In the genomic region with DNA sequence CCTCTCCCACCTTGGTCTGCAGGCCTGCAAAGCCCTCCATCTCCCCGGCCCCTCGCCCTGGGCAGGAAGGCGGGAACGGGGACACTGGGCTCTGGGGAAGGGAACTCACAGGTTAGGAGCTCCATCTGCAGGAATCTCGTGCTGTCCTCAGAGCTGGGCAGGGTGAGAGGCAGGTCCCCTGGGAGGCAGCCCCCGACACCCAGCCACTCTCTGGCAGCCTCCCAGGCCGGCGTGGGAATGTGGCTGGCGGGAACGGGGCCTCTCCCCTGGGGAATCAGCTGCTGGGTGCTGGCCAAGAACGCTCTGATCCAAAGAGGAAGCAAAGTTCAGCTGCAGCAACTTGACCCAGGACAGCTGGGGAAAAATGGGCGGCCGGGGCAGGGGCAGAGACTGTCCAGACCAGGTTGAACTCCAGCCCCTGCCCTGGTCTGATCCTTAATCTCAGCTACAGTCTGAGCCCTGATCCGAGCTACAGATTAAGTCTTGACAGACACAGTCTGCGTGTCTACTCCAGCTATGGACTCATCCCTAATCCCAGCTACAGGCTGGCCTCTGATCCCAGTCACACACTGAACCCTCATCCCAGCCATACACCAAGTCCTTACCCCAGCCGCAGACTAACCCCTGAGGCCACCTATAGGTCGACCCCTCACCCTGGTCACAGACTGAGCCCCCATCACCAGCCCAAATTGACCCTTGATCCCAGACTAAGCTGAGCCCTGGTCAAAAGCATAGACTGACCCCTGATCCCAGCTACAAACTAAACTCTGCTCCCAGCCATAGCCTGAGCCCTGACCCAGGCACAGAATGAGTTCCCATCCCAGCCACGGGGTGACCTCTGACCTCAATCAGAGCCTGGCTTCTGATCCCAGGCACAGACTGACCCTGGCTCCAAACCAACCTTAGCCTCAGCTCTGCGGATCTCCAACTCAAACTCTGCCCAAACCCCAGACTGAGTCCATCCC, we compare ENCODE assay signal across 8 cellular contexts. TPM values are rescaled to one million over a fixed set of nuclear protein-coding genes. Genes with fewer than 3 reads are reported as not detected.
DNase-seq lines count a peak whose midpoint lies in the region; ATAC-seq and TF ChIP-seq lines count a peak whose summit lies in the region.

No MANE protein-coding gene starts in this region.

- DNase-seq in DMS153 treated with DMSO at 0.1 percent for 48 hours (lab: John Stamatoyannopoulos, UW; ENCODE audit: unreplicated experiment) (peak; percentile 62), NCI-H1105 (lab: John Stamatoyannopoulos, UW) (peak; percentile 59), mucosa of descending colon (peak; percentile 89 to 90 (median 90))
- no peak for DNase-seq in activated T-helper 2 cell treated with anti-CD3 and anti-CD28 coated beads, Interferon-gamma antibody, Interleukin-2, Interleukin-4, amounts not matched to agents 10 μg/mL and 5 μg/mL and 100 μg/mL, durations not matched to agents 14 hours and 24 hours and 36 hours (ENCODE audit: low spot score)
- DNase-seq in activated effector memory CD4-positive, alpha-beta T cell treated with Interleukin-2 at 50 U/mL for 16 hours, result no peak

- H3K4me1 ChIP-seq in mucosa of descending colon (ENCODE audit: low read depth), result peaks cover 57% of the 10 kb centered on the region

- intact Hi-C loops in dendritic cell treated with granulocyte-macrophage colony-stimulating factor and Interleukin-4, amounts not matched to agents 40 ng/mL and 50 ng/mL, for 4 days (cut with micrococcal nuclease), result no loop called here
- intact Hi-C loops in mucosa of descending colon (cut with DNase I, micrococcal nuclease), result loop anchor here in 1 of 2 donors (2.0 kb wide), 1 partner anchor 137 kb away; no protein-coding TSS in a partner anchor
- intact Hi-C loops in activated T-helper 2 cell treated with anti-CD3 and anti-CD28 coated beads, Interferon-gamma antibody, Interleukin-2, Interleukin-4, amounts not matched to agents 10 μg/mL and 5 μg/mL and 100 μg/mL, durations not matched to agents 14 hours and 24 hours and 36 hours (cut with micrococcal nuclease), result no loop called here

- no peak for TF ChIP-seq CTCF in mucosa of descending colon (IDR thresholded peaks at IDR 0.05)

- H3K4me1 Mint-ChIP-seq in dendritic cell treated with granulocyte-macrophage colony-stimulating factor and Interleukin-4, amounts not matched to agents 40 ng/mL and 50 ng/mL, for 4 days (ENCODE audit: low read depth), result peaks cover 36% of the 10 kb centered on the region
- peaks cover 20% of the 10 kb centered on the region for H3K4me1 Mint-ChIP-seq in stimulated activated memory B cell treated with anti-CD40 and anti-IgM and Interleukin-4, amounts not matched to agents 10 μg/mL and 1 μg/mL and 100 μg/mL, for 72 hours
- H3K4me1 Mint-ChIP-seq in activated T-helper 2 cell treated with anti-CD3 and anti-CD28 coated beads, Interferon-gamma antibody, Interleukin-2, Interleukin-4, amounts not matched to agents 10 μg/mL and 5 μg/mL and 100 μg/mL, durations not matched to agents 14 hours and 24 hours and 36 hours (ENCODE audit: low read depth), result no peaks in the 10 kb centered on the region

- H3K9me3 Mint-ChIP-seq in dendritic cell treated with granulocyte-macrophage colony-stimulating factor and Interleukin-4, amounts not matched to agents 40 ng/mL and 50 ng/mL, for 4 days, result no peaks in the 10 kb centered on the region
- H3K9me3 Mint-ChIP-seq in stimulated activated memory B cell treated with anti-CD40 and anti-IgM and Interleukin-4, amounts not matched to agents 10 μg/mL and 1 μg/mL and 100 μg/mL, for 72 hours, result no peaks in the 10 kb centered on the region
- no peaks in the 10 kb centered on the region for H3K9me3 Mint-ChIP-seq in activated T-helper 2 cell treated with anti-CD3 and anti-CD28 coated beads, Interferon-gamma antibody, Interleukin-2, Interleukin-4, amounts not matched to agents 10 μg/mL and 5 μg/mL and 100 μg/mL, durations not matched to agents 14 hours and 24 hours and 36 hours

- no peak overlapping the region for H3K4me3 Mint-ChIP-seq in dendritic cell treated with granulocyte-macrophage colony-stimulating factor and Interleukin-4, amounts not matched to agents 40 ng/mL and 50 ng/mL, for 4 days
- no peak overlapping the region for H3K4me3 Mint-ChIP-seq in stimulated activated memory B cell treated with anti-CD40 and anti-IgM and Interleukin-4, amounts not matched to agents 10 μg/mL and 1 μg/mL and 100 μg/mL, for 72 hours
- H3K4me3 Mint-ChIP-seq in activated T-helper 2 cell treated with anti-CD3 and anti-CD28 coated beads, Interferon-gamma antibody, Interleukin-2, Interleukin-4, amounts not matched to agents 10 μg/mL and 5 μg/mL and 100 μg/mL, durations not matched to agents 14 hours and 24 hours and 36 hours (ENCODE audit: low read depth), result no peak overlapping the region

- peak overlapping the region; percentile 39 for H3K27ac Mint-ChIP-seq in dendritic cell treated with granulocyte-macrophage colony-stimulating factor and Interleukin-4, amounts not matched to agents 40 ng/mL and 50 ng/mL, for 4 days
- no peak overlapping the region for H3K27ac Mint-ChIP-seq in stimulated activated memory B cell treated with anti-CD40 and anti-IgM and Interleukin-4, amounts not matched to agents 10 μg/mL and 1 μg/mL and 100 μg/mL, for 72 hours
- H3K27ac Mint-ChIP-seq in activated T-helper 2 cell treated with anti-CD3 and anti-CD28 coated beads, Interferon-gamma antibody, Interleukin-2, Interleukin-4, amounts not matched to agents 10 μg/mL and 5 μg/mL and 100 μg/mL, durations not matched to agents 14 hours and 24 hours and 36 hours, result no peak overlapping the region

- peaks cover 64% of the 10 kb centered on the region for H3K27me3 Mint-ChIP-seq in dendritic cell treated with granulocyte-macrophage colony-stimulating factor and Interleukin-4, amounts not matched to agents 40 ng/mL and 50 ng/mL, for 4 days
- H3K27me3 Mint-ChIP-seq in stimulated activated memory B cell treated with anti-CD40 and anti-IgM and Interleukin-4, amounts not matched to agents 10 μg/mL and 1 μg/mL and 100 μg/mL, for 72 hours, result peaks cover 44% of the 10 kb centered on the region
- peaks cover 4% of the 10 kb centered on the region for H3K27me3 Mint-ChIP-seq in activated T-helper 2 cell treated with anti-CD3 and anti-CD28 coated beads, Interferon-gamma antibody, Interleukin-2, Interleukin-4, amounts not matched to agents 10 μg/mL and 5 μg/mL and 100 μg/mL, durations not matched to agents 14 hours and 24 hours and 36 hours (ENCODE audit: low read depth)

- no peaks in the 10 kb centered on the region for H3K9me3 ChIP-seq in mucosa of descending colon

- H3K4me3 ChIP-seq in mucosa of descending colon, result no peak overlapping the region

- no peaks in the 10 kb centered on the region for H3K36me3 ChIP-seq in mucosa of descending colon (ENCODE audit: low read depth)

- H3K36me3 Mint-ChIP-seq in dendritic cell treated with granulocyte-macrophage colony-stimulating factor and Interleukin-4, amounts not matched to agents 40 ng/mL and 50 ng/mL, for 4 days (ENCODE audit: low read depth), result no peaks in the 10 kb centered on the region
- no peaks in the 10 kb centered on the region for H3K36me3 Mint-ChIP-seq in stimulated activated memory B cell treated with anti-CD40 and anti-IgM and Interleukin-4, amounts not matched to agents 10 μg/mL and 1 μg/mL and 100 μg/mL, for 72 hours
- no peaks in the 10 kb centered on the region for H3K36me3 Mint-ChIP-seq in activated T-helper 2 cell treated with anti-CD3 and anti-CD28 coated beads, Interferon-gamma antibody, Interleukin-2, Interleukin-4, amounts not matched to agents 10 μg/mL and 5 μg/mL and 100 μg/mL, durations not matched to agents 14 hours and 24 hours and 36 hours (ENCODE audit: low read depth)

- ATAC-seq in mucosa of descending colon (peak; percentile 47), GM21447 (IDR thresholded peaks at IDR 0.05; ENCODE audit: unreplicated experiment) (no peak)
- no peak for ATAC-seq in stimulated activated memory B cell treated with anti-CD40 and anti-IgM and Interleukin-4, amounts not matched to agents 10 μg/mL and 1 μg/mL and 100 μg/mL, for 72 hours

RNA-seq across cellular contexts. Expression of a gene that starts 37.3 kb away (rescaled TPM):
- total RNA-seq in mucosa of descending colon, result 10 to 100 TPM; 15.9 to 43.4 (median 18.9) TPM
- total RNA-seq in activated T-helper 2 cell treated with anti-CD3 and anti-CD28 coated beads, Interferon-gamma antibody, Interleukin-2, Interleukin-4, amounts not matched to agents 10 μg/mL and 5 μg/mL and 100 μg/mL, durations not matched to agents 14 hours and 24 hours and 36 hours, result 2.6 and 2.8 TPM in 2 replicates

Comparison
In these comparisons a context has a peak if more than half of its experiments do, and no peak if none do; other contexts are left out.
1. DNase-seq: peak in DMS153 treated with DMSO at 0.1 percent for 48 hours (single experiment), NCI-H1105 (single experiment) and mucosa of descending colon (3 of 3); none in activated T-helper 2 cell treated with anti-CD3 and anti-CD28 coated beads, Interferon-gamma antibody, Interleukin-2, Interleukin-4, amounts not matched to agents 10 μg/mL and 5 μg/mL and 100 μg/mL, durations not matched to agents 14 hours and 24 hours and 36 hours (single experiment) and activated effector memory CD4-positive, alpha-beta T cell treated with Interleukin-2 at 50 U/mL for 16 hours (single experiment).